22 cellular contexts compared by ENCODE assay signal in genomic region chr3:127730666-127731294, GRCh38. TPM values are rescaled to one million over a fixed set of nuclear protein-coding genes. Genes with fewer than 3 reads are reported as not detected.
DNase-seq lines count a peak whose midpoint lies in the region; ATAC-seq and TF ChIP-seq lines count a peak whose summit lies in the region.
"Had no signal": no experiment of that assay in that cellular context is flagged by ENCODE, and none has a peak within 500 bp of the region (broad histone marks: within the 10 kb centered on the region; RNA-seq: fewer than 3 reads in every experiment).

No MANE protein-coding gene starts in this region.

- intact Hi-C loops in gastrocnemius medialis (cut with DNase I; ENCODE audit: low total_unique reads), result no loop called here
- intact Hi-C loops in head of caudate nucleus (cut with DNase I), result no loop called here

- H3K4me1 ChIP-seq in gastrocnemius medialis, result peaks cover 25 to 56% of the 10 kb centered on the region in 2 donors

- H3K27me3 ChIP-seq in gastrocnemius medialis, result no peaks in the 10 kb centered on the region

- no peak for ATAC-seq in gastrocnemius medialis
- ATAC-seq: activated T-helper 17 cell treated with anti-CD3 and anti-CD28 coated beads, Interleukin-2, amount 50 U/mL, for 72 hours; lower lobe of right lung; mucosa of descending colon; PC-3 had no signal

- H3K9me3 ChIP-seq in gastrocnemius medialis, result no peaks in the 10 kb centered on the region
- H3K9me3 ChIP-seq: lower lobe of right lung, mucosa of descending colon had no signal

- H3K27ac ChIP-seq in gastrocnemius medialis, result peak overlapping the region in 3 of 4 donors; percentile 52 to 78 (median 61)
- H3K27ac ChIP-seq: 22Rv1, lower lobe of right lung had no signal

- H3K36me3 ChIP-seq in gastrocnemius medialis, result no peaks in the 10 kb centered on the region
- H3K36me3 ChIP-seq: lower lobe of right lung had no signal

- no peak overlapping the region for H3K4me3 ChIP-seq in gastrocnemius medialis
- H3K4me3 ChIP-seq: lower lobe of right lung, mucosa of descending colon had no signal

- TF ChIP-seq CTCF in gastrocnemius medialis (IDR thresholded peaks at IDR 0.05 in 4 of 5, conservative IDR thresholded peaks at IDR 0.05 in 1 of 5), result no peak

- DNase-seq in DMS53 (lab: John Stamatoyannopoulos, UW), result peak; percentile 7
- no peak for DNase-seq in DMS53 treated with DMSO at 0.1 percent for 48 hours (lab: John Stamatoyannopoulos, UW; ENCODE audit: unreplicated experiment)
- DNase-seq in NAMALWA (ENCODE audit: low spot score), result peak; percentile 18
- peak; percentile 49 for DNase-seq in fibroblast of peridontal ligament (ENCODE audit: extremely low read depth)
- DNase-seq in gastrocnemius medialis, result no peak
- no peak for DNase-seq in NCI-H2227 (lab: John Stamatoyannopoulos, UW; ENCODE audit: unreplicated experiment)
- no peak for DNase-seq in NCI-H2081 treated with DMSO at 0.1 percent for 48 hours (lab: John Stamatoyannopoulos, UW)
- DNase-seq in head of caudate nucleus, result no peak
- DNase-seq: activated CD8-positive, alpha-beta memory T cell treated with anti-CD3 and anti-CD28 coated beads, Interleukin-2, amount 50 U/mL, for 4 hours; CD8-positive, alpha-beta memory T cell; foreskin melanocyte; Kasumi-1; lower lobe of right lung; mucosa of descending colon; NCI-H187 treated with DMSO at 0.1 percent for 48 hours; NCI-H226; NCI-H774; PC-3; SHP77; T-helper 9 cell had no signal

- no peak for TF ChIP-seq POLR2A in gastrocnemius medialis (IDR thresholded peaks at IDR 0.05)

- in situ Hi-C loops in gastrocnemius medialis (cut with MboI; ENCODE audit: low sequenced_read_pairs in 4 of 4), result no loop called here

RNA-seq across cellular contexts. Expression of gene ABTB1, which starts 58.0 kb away (rescaled TPM):
- total RNA-seq in gastrocnemius medialis, result 10 to 100 TPM; 22.9 to 37.5 (median 30.1) TPM

Comparison
In these comparisons a context has a peak if more than half of its experiments do, and no peak if none do; other contexts are left out.
1. DNase-seq: peak in DMS53 (single experiment), NAMALWA (single experiment) and fibroblast of peridontal ligament (single experiment); none in DMS53 treated with DMSO at 0.1 percent for 48 hours (single experiment), gastrocnemius medialis (0 of 2), NCI-H2227 (single experiment), NCI-H2081 treated with DMSO at 0.1 percent for 48 hours (single experiment) and head of caudate nucleus (0 of 42).